1 cellular context compared by ENCODE assay signal in the genomic region with DNA sequence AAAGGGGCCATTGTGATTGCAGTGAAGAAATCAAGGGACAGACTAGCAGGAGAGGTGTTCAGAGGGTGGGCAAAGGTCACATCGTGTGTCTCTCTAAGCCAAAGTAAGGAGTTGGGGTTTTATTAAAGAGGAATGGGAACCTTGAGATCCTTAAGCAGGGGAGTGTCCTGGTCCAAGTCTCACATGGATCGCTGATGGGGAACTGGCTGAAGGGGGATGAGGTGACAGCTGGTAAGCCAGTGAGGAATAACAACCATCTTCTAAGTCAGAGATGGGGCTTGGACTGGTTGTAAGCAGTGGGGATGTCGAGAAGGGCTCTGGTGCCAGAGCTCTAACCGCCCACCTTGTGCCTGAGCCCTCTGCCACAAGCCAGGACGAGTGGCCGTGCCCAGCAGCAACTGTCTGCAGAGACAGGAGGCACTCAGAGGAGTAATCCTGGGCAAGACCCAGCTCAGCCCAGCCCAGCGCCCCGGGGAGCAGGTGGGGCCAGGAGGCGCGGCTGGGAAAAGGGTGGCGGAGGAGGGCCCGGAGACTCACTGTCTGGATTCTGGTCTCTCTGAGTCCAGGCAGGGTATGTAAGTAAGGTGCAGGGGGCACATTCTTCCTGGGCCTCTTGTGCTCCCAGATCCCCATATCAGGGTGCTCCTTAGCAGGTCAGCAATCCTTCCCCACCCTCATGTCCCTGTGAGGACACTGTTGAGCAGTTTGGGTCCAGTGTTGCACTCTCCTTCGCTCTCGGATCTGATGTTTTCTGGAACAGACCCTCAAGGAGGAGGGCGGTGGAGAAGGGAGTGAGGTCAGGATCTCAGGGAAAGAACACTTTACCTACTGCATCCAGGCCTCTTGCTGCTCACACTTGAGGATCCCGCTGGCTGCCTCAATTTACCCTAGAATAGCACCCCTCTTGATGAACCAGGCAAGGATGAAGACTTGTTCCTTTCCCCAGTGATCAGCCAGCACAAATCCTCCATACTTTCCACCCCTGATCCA.
A peak's percentile ranks its signal among the peaks of the same experiment; 100 is the strongest.
TF ChIP-seq lines count a peak whose summit lies in the region.

No MANE protein-coding gene starts in this region.

TF ChIP-seq in endothelial cell of umbilical vein, 7 proteins besides CTCF, POLR2A, EP300 and RAD21:
- TF ChIP-seq FOS (IDR thresholded peaks at IDR 0.05; ENCODE audit: borderline replicate concordance, insufficient read depth, low read length) (no peak), JUN (IDR thresholded peaks at IDR 0.05; ENCODE audit: borderline replicate concordance, insufficient read depth, insufficient read length, low read depth) (no peak), EZH2 (IDR thresholded peaks at IDR 0.05; ENCODE audit: borderline replicate concordance, low read depth, low read length, severe bottlenecking) (peak; percentile 54), POLR2AphosphoS5 (IDR thresholded peaks at IDR 0.05; ENCODE audit: insufficient read depth, low read depth, low read length) (no peak), MYC (IDR thresholded peaks at IDR 0.05; ENCODE audit: low read depth, low read length) (no peak)
